ENCODE assay signal across 16 cellular contexts in the genomic region with DNA sequence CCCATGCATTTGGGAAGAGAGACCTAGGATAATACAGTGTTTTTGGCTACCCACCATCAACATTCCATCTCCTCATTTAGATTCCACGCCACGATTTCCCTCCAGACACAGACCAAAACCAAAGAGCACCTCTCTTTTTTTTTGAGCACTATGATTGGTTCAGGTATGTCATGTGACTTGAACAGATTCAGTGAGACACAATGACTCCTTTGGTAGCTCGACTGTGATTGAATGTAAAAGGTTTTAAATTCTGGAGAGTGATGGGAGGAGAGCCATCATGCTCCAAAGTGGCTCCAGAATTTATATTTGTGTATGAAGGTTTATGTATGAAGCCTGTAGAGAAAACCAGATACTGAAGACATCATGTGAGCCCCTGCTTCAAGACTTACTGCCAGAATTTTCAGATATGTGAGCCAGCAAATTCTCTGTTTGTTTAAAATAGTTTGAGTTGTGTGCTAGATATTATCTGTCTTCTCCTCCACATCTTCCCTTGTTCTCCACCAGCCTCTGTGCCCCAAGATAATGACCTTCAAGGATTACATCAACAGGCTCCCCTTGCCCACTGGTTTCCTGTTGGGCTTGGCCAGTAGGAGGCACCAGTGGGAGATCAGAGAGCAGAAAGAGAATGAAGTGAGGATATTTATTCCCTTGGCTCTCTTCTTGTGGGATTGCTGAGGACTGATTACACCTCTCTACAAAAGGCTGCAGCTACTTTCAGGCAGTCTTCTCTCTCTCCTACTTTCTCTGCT. TPM values are rescaled to one million over a fixed set of nuclear protein-coding genes. Genes with fewer than 3 reads are reported as not detected.
DNase-seq lines count a peak whose midpoint lies in the region; ATAC-seq and TF ChIP-seq lines count a peak whose summit lies in the region.
"Had no signal": no experiment of that assay in that cellular context is flagged by ENCODE, and none has a peak within 500 bp of the region (broad histone marks: within the 10 kb centered on the region; RNA-seq: fewer than 3 reads in every experiment).

No MANE protein-coding gene starts in this region.

- in situ Hi-C loops in mammary epithelial cell (cut with MboI; ENCODE audit: low sequenced_read_pairs in 2 of 2): no loop called here

- H3K4me3 ChIP-seq in CD8-positive, alpha-beta memory T cell (ENCODE audit: low read length): no peak overlapping the region
- H3K4me3 ChIP-seq in LNCaP clone FGC (ENCODE audit: low read depth, low read length) (no peak overlapping the region), mammary epithelial cell (replicated peaks in 1 of 3; ENCODE audit: insufficient read depth in 1 of 3, low read depth in 2 of 3, low read length in 3 of 3) (no peak overlapping the region)
- H3K4me3 ChIP-seq: lung, Peyer's patch had no signal

- H3K36me3 Mint-ChIP-seq in CD8-positive, alpha-beta memory T cell: peaks cover 0 to 17% (median 4%) of the 10 kb centered on the region in 3 donors
- H3K36me3 Mint-ChIP-seq in natural killer cell: peaks cover 11% of the 10 kb centered on the region

- H3K4me1 Mint-ChIP-seq in CD8-positive, alpha-beta memory T cell: peaks cover 19 to 32% (median 30%) of the 10 kb centered on the region in 3 donors
- H3K4me1 Mint-ChIP-seq in natural killer cell: peaks cover 11 to 21% of the 10 kb centered on the region in 2 donors

- peaks cover 13% of the 10 kb centered on the region for H3K4me1 ChIP-seq in CD8-positive, alpha-beta memory T cell (ENCODE audit: insufficient read depth, low read length)
- peaks cover 46% of the 10 kb centered on the region for H3K4me1 ChIP-seq in mammary epithelial cell (ENCODE audit: insufficient read depth, low read length)
- H3K4me1 ChIP-seq: Peyer's patch had no signal

- no peak for DNase-seq in CD8-positive, alpha-beta memory T cell
- DNase-seq in LNCaP clone FGC (ENCODE audit: low read depth) (no peak), mammary epithelial cell (no peak), natural killer cell (no peak), A172 (ENCODE audit: low spot score) (no peak), AG20443 (ENCODE audit: low spot score) (no peak)
- DNase-seq: activated CD4-positive, alpha-beta T cell treated with anti-CD3 and anti-CD28 coated beads for 36 hours; aorta; EL; foreskin melanocyte; NCI-H1694 treated with DMSO at 0.1 percent for 48 hours; stimulated activated naive CD4-positive, alpha-beta T cell had no signal

- dilution Hi-C loops in mammary epithelial cell (cut with HindIII; ENCODE audit: low sequenced_read_pairs): no loop called here

- H3K79me2 ChIP-seq in mammary epithelial cell (ENCODE audit: insufficient read depth, low read length): no peaks in the 10 kb centered on the region

- H3K27me3 Mint-ChIP-seq in CD8-positive, alpha-beta memory T cell: no peaks in the 10 kb centered on the region
- no peaks in the 10 kb centered on the region for H3K27me3 Mint-ChIP-seq in natural killer cell (ENCODE audit: low read depth in 2 of 2)
- H3K27me3 Mint-ChIP-seq: activated CD4-positive, alpha-beta T cell treated with anti-CD3 and anti-CD28 coated beads for 36 hours had no signal

- intact Hi-C loops in mammary epithelial cell (cut with micrococcal nuclease): no loop called here
- intact Hi-C loops in natural killer cell (cut with micrococcal nuclease): no loop called here

- H3K9me3 Mint-ChIP-seq in CD8-positive, alpha-beta memory T cell: peaks cover 5 to 16% (median 13%) of the 10 kb centered on the region in 5 donors
- peaks cover 2 to 9% of the 10 kb centered on the region in 2 donors for H3K9me3 Mint-ChIP-seq in natural killer cell

- H3K27ac Mint-ChIP-seq in CD8-positive, alpha-beta memory T cell: peak overlapping the region; percentile 26 to 96 (median 89)
- H3K27ac Mint-ChIP-seq in natural killer cell: peak overlapping the region; percentile 78 to 81
- H3K27ac Mint-ChIP-seq: activated CD4-positive, alpha-beta T cell treated with anti-CD3 and anti-CD28 coated beads for 36 hours had no signal

- no peaks in the 10 kb centered on the region for H3K36me3 ChIP-seq in CD8-positive, alpha-beta memory T cell (ENCODE audit: insufficient read depth, low read length)
- no peaks in the 10 kb centered on the region for H3K36me3 ChIP-seq in mammary epithelial cell (ENCODE audit: insufficient read depth, low read length)
- H3K36me3 ChIP-seq: Peyer's patch had no signal

- H2AFZ ChIP-seq in mammary epithelial cell (ENCODE audit: low read depth, low read length): peak overlapping the region; percentile 33

- POLR2A ChIA-PET in CD8-positive, alpha-beta memory T cell (lab: Charles Lee): no interaction called here

- H3K27me3 ChIP-seq in CD8-positive, alpha-beta memory T cell (ENCODE audit: insufficient read depth, low read length, poor library complexity, severe bottlenecking): no peaks in the 10 kb centered on the region
- H3K27me3 ChIP-seq in mammary epithelial cell (ENCODE audit: insufficient read depth, low read length): no peaks in the 10 kb centered on the region
- H3K27me3 ChIP-seq: Peyer's patch had no signal

- peaks cover 10% of the 10 kb centered on the region for H3K9me3 ChIP-seq in CD8-positive, alpha-beta memory T cell (ENCODE audit: low read length)
- H3K9me3 ChIP-seq in mammary epithelial cell (replicated peaks; ENCODE audit: insufficient read depth, low read length): no peaks in the 10 kb centered on the region
- H3K9me3 ChIP-seq: Peyer's patch had no signal

- no peak overlapping the region for H3K9ac ChIP-seq in mammary epithelial cell (ENCODE audit: insufficient read depth, low read length)

- WGBS in mammary epithelial cell (ENCODE audit: low coverage, missing lambda C conversion rate): 72% methylated on average over 3 of the region's 3 CpGs

- peak; percentile 23 for TF ChIP-seq CTCF in LNCaP clone FGC (IDR thresholded peaks at IDR 0.05; ENCODE audit: control insufficient read depth, extremely low read depth, insufficient read depth)
- peak in 1 of 2 donors; percentile 10 for TF ChIP-seq CTCF in mammary epithelial cell (conservative IDR thresholded peaks at IDR 0.05 in 1 of 2, IDR thresholded peaks at IDR 0.05 in 1 of 2; ENCODE audit: extremely low read depth in 1 of 2, insufficient read depth in 1 of 2, low read depth in 1 of 2, low read length in 2 of 2)
- TF ChIP-seq CTCF in natural killer cell (IDR thresholded peaks at IDR 0.05): no peak

- H4K20me1 ChIP-seq in mammary epithelial cell (ENCODE audit: insufficient read depth, low read length): no peaks in the 10 kb centered on the region

- CTCF ChIA-PET in CD8-positive, alpha-beta memory T cell (lab: Charles Lee): no interaction called here
- CTCF ChIA-PET in mammary epithelial cell (lab: Charles Lee; ENCODE audit: low non-redundant PET): no interaction called here

- H3K4me2 ChIP-seq in mammary epithelial cell (ENCODE audit: insufficient read depth, low read depth, low read length): no peak overlapping the region

- H3K4me3 Mint-ChIP-seq in CD8-positive, alpha-beta memory T cell: no peak overlapping the region
- no peak overlapping the region for H3K4me3 Mint-ChIP-seq in natural killer cell
- H3K4me3 Mint-ChIP-seq: activated CD4-positive, alpha-beta T cell treated with anti-CD3 and anti-CD28 coated beads for 36 hours had no signal

- no peak for ATAC-seq in natural killer cell
- no peak for ATAC-seq in GM19328 (IDR thresholded peaks at IDR 0.05; ENCODE audit: unreplicated experiment)
- ATAC-seq in HG03159 (IDR thresholded peaks at IDR 0.05; ENCODE audit: unreplicated experiment): no peak

- H3K27ac ChIP-seq in CD8-positive, alpha-beta memory T cell (ENCODE audit: low read depth, low read length): peak overlapping the region; percentile 52
- H3K27ac ChIP-seq in mammary epithelial cell (ENCODE audit: insufficient read depth, low read depth, low read length): peak overlapping the region; percentile 77

- no TSS peak for BruUV-seq in mammary epithelial cell (replicated peaks; lab: Mats Ljungman, UMichigan)

RNA-seq across cellular contexts. Expression of gene MYD88, which starts 12.5 kb away (rescaled TPM):
- total RNA-seq in CD8-positive, alpha-beta memory T cell: 10 to 100 TPM; 32.9 to 35.9 TPM
- polyA plus RNA-seq in CD8-positive, alpha-beta memory T cell: 108 TPM
- total RNA-seq in mammary epithelial cell: 10 to 100 TPM; 10.2 to 25.6 TPM
- 20.4 TPM for polyA plus RNA-seq in mammary epithelial cell
- 99.2 TPM for polyA minus RNA-seq in mammary epithelial cell
- total RNA-seq in natural killer cell: 10 to 100 TPM; 60.5 to 71.0 (median 67.7) TPM
- 0.93 and 2.1 TPM in 2 replicates for total RNA-seq in A172 (2014; rRNA removed; shearing (Covaris generic))

RNA-seq across cellular contexts. Expression of gene ACAA1, which starts 14.0 kb away (rescaled TPM):
- 10 to 100 TPM; 67.1 to 67.4 TPM for total RNA-seq in CD8-positive, alpha-beta memory T cell
- 49.0 TPM for polyA plus RNA-seq in CD8-positive, alpha-beta memory T cell
- total RNA-seq in mammary epithelial cell: 10 to 100 TPM; 24.8 to 62.4 TPM
- 76.5 TPM for polyA plus RNA-seq in mammary epithelial cell
- 36.4 TPM for polyA minus RNA-seq in mammary epithelial cell
- total RNA-seq in natural killer cell: 100 to 1,000 TPM in 1 of 3 donors, 10 to 100 TPM in 2; 79.4 to 101 (median 93.9) TPM
- total RNA-seq in A172 (2014; rRNA removed; shearing (Covaris generic)): 17.7 and 18.1 TPM in 2 replicates

RNA-seq across cellular contexts. Expression of gene OXSR1, which starts 14.4 kb away (rescaled TPM):
- 10 to 100 TPM; 56.3 to 60.0 TPM for total RNA-seq in CD8-positive, alpha-beta memory T cell
- 16.4 TPM for polyA plus RNA-seq in CD8-positive, alpha-beta memory T cell
- 10 to 100 TPM; 48.3 to 70.6 TPM for total RNA-seq in mammary epithelial cell
- 36.4 TPM for polyA plus RNA-seq in mammary epithelial cell
- 31.9 TPM for polyA minus RNA-seq in mammary epithelial cell
- 10 to 100 TPM; 37.2 to 46.1 (median 44.0) TPM for total RNA-seq in natural killer cell
- total RNA-seq in A172 (2014; rRNA removed; shearing (Covaris generic)): 38.8 and 44.7 TPM in 2 replicates
